In genomic region chr14:39264558-39264957, GRCh38 we compare ENCODE assay signal across 1 cellular context.
TF ChIP-seq lines count a peak whose summit lies in the region.

No MANE protein-coding gene starts in this region.

TF ChIP-seq in HCT116, 20 proteins besides CTCF, POLR2A, EP300 and RAD21 (continued from another document):
- TF ChIP-seq ZBTB33 (IDR thresholded peaks at IDR 0.05; ENCODE audit: extremely low read depth, insufficient replicate concordance, low read length) (no peak), ELF1 (IDR thresholded peaks at IDR 0.05; ENCODE audit: borderline replicate concordance, low read depth) (no peak), YY1 (IDR thresholded peaks at IDR 0.05; ENCODE audit: extremely low read depth, insufficient replicate concordance, low read depth, low read length) (no peak), SRF (IDR thresholded peaks at IDR 0.05; ENCODE audit: low read depth) (no peak), ZNF274 (IDR thresholded peaks at IDR 0.05; ENCODE audit: low read depth, low read length) (no peak), MAX (IDR thresholded peaks at IDR 0.05) (no peak), EGR1 (IDR thresholded peaks at IDR 0.05; ENCODE audit: low read depth) (no peak), EZH2 (IDR thresholded peaks at IDR 0.05) (no peak)
